Comparison of ENCODE assay signal across 33 cellular contexts in the genomic region with DNA sequence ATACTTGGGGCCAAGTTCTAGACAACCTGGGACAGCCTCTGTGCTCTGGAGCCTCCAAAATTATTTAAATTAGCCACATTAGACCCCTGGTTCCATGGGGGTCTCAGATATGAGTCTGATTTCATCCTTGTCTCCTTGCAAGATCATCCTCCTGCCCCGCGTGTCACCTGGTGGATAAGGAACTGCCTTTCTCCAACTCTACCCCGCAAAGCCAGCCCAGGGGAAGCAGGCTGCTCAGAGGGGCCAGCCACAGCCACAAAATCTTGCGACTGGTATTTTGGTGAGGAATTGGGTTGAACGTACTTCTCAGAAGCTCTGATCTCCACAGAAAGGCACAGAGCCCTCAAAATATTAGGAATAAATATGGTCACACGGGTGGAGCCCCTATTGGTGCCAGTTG.
"Had no signal": no experiment of that assay in that cellular context is flagged by ENCODE, and none has a peak within 500 bp of the region (broad histone marks: within the 10 kb centered on the region; RNA-seq: fewer than 3 reads in every experiment).

No MANE protein-coding gene starts in this region.

- H3K4me3 ChIP-seq: adrenal gland, body of pancreas, breast epithelium had no signal

- H3K4me1 ChIP-seq: body of pancreas, breast epithelium had no signal

- H3K36me3 Mint-ChIP-seq: activated CD4-positive, alpha-beta memory T cell treated with anti-CD3 and anti-CD28 coated beads for 36 hours had no signal

- H3K4me3 Mint-ChIP-seq: activated B cell treated with CpG ODN at 0.5 μM for 24 hours; activated CD4-positive, alpha-beta memory T cell treated with anti-CD3 and anti-CD28 coated beads for 36 hours; activated CD4-positive, alpha-beta T cell treated with anti-CD3 and anti-CD28 coated beads, Interleukin-2, amount 10 ng/mL, durations not matched to agents 24 days and 14 days; activated naive CD4-positive, alpha-beta T cell treated with anti-CD3 and anti-CD28 coated beads for 36 hours; activated naive CD8-positive, alpha-beta T cell treated with anti-CD3 and anti-CD28 coated beads for 36 hours; activated T-cell treated with anti-CD3 and anti-CD28 coated beads, Interleukin-2, amount 50 U/mL, for 4 hours; activated T-cell treated with anti-CD3 and anti-CD28 coated beads, Interleukin-2, amount 50 U/mL, for 72 hours; activated T-helper 1 cell treated with anti-CD3 and anti-CD28 coated beads, Interleukin-12 subunit alpha, Interleukin-12 subunit beta, Interleukin-2, Interleukin-4 antibody, amounts not matched to agents 30 ng/mL and 10 ng/mL and 1 ng/mL, durations not matched to agents 14 hours and 24 hours and 36 hours; activated T-helper 17 cell treated with anti-CD3 and anti-CD28 coated beads, Interleukin-2, amount 50 U/mL, for 72 hours; T-cell; T-helper 17 cell had no signal

- DNase-seq: activated B cell treated with CpG ODN at 0.5 μM for 24 hours; activated CD4-positive, alpha-beta memory T cell treated with anti-CD3 and anti-CD28 coated beads for 36 hours; activated CD4-positive, alpha-beta T cell treated with anti-CD3 and anti-CD28 coated beads for 4 hours; activated CD4-positive, alpha-beta T cell treated with anti-CD3 and anti-CD28 coated beads, Interleukin-2, amount 10 ng/mL, durations not matched to agents 24 days and 14 days; activated CD4-positive, alpha-beta T cell treated with anti-CD3 and anti-CD28 coated beads, Interleukin-2, amount 50 U/mL, for 1 hour; activated CD4-positive, alpha-beta T cell treated with anti-CD3 and anti-CD28 coated beads, Interleukin-2, amount 50 U/mL, for 4 hours; activated CD4-positive, CD25-positive, alpha-beta regulatory T cell treated with anti-CD3 and anti-CD28 coated beads, Interleukin-2, amount 50 U/mL, for 72 hours; activated CD8-positive, alpha-beta memory T cell treated with anti-CD3 and anti-CD28 coated beads, Interleukin-2, amount 50 U/mL, for 4 hours; activated effector memory CD4-positive, alpha-beta T cell treated with anti-CD3 and anti-CD28 coated beads, Interleukin-2, amount 50 U/mL, for 16 hours; activated gamma-delta T cell treated with Interleukin-2 at 50 U/mL for 16 hours; activated naive CD4-positive, alpha-beta T cell; activated naive CD4-positive, alpha-beta T cell treated with anti-CD3 and anti-CD28 coated beads for 36 hours; activated naive CD4-positive, alpha-beta T cell treated with anti-CD3 and anti-CD28 coated beads, Interleukin-2, amount 50 U/mL, for 16 hours; activated naive CD8-positive, alpha-beta T cell treated with anti-CD3 and anti-CD28 coated beads for 36 hours; activated T-cell treated with anti-CD3 and anti-CD28 coated beads for 4 hours; activated T-cell treated with anti-CD3 and anti-CD28 coated beads, Interleukin-2, amount 50 U/mL, for 1 hour; activated T-cell treated with anti-CD3 and anti-CD28 coated beads, Interleukin-2, amount 50 U/mL, for 4 hours; activated T-cell treated with anti-CD3 and anti-CD28 coated beads, Interleukin-2, amount 50 U/mL, for 72 hours; amniotic stem cell; aorta; body of pancreas; brain microvascular endothelial cell; central memory CD4-positive, alpha-beta T cell; T-cell; T-helper 17 cell had no signal

- H3K36me3 ChIP-seq: adrenal gland, brain microvascular endothelial cell, breast epithelium had no signal

- H3K27ac ChIP-seq: adrenal gland, body of pancreas, brain microvascular endothelial cell, breast epithelium, VCaP had no signal

- H3K27me3 ChIP-seq: adrenal gland, body of pancreas, brain microvascular endothelial cell, breast epithelium had no signal

- ATAC-seq: activated naive CD4-positive, alpha-beta T cell treated with anti-CD3 and anti-CD28 coated beads, Interleukin-2, amount 50 U/mL, for 72 hours; activated T-cell treated with anti-CD3 and anti-CD28 coated beads, Interleukin-2, amount 50 U/mL, for 4 hours; activated T-cell treated with anti-CD3 and anti-CD28 coated beads, Interleukin-2, amount 50 U/mL, for 72 hours; activated T-helper 17 cell treated with anti-CD3 and anti-CD28 coated beads, Interleukin-2, amount 50 U/mL, for 72 hours; body of pancreas; T-cell; T-helper 17 cell had no signal

- FAIRE-seq: astrocyte, TTC549 had no signal

- H3K9me3 ChIP-seq: adrenal gland, body of pancreas, breast epithelium had no signal

- H3K27ac Mint-ChIP-seq: activated B cell treated with CpG ODN at 0.5 μM for 24 hours; activated CD4-positive, alpha-beta memory T cell treated with anti-CD3 and anti-CD28 coated beads for 36 hours; activated CD4-positive, alpha-beta T cell treated with anti-CD3 and anti-CD28 coated beads, Interleukin-2, amount 10 ng/mL, durations not matched to agents 24 days and 14 days; activated naive CD4-positive, alpha-beta T cell treated with anti-CD3 and anti-CD28 coated beads for 36 hours; activated naive CD4-positive, alpha-beta T cell treated with anti-CD3 and anti-CD28 coated beads, Interleukin-2, amount 50 U/mL, for 72 hours; activated naive CD8-positive, alpha-beta T cell treated with anti-CD3 and anti-CD28 coated beads for 36 hours; activated T-cell treated with anti-CD3 and anti-CD28 coated beads, Interleukin-2, amount 50 U/mL, for 72 hours; activated T-helper 1 cell treated with anti-CD3 and anti-CD28 coated beads, Interleukin-12 subunit alpha, Interleukin-12 subunit beta, Interleukin-2, Interleukin-4 antibody, amounts not matched to agents 30 ng/mL and 10 ng/mL and 1 ng/mL, durations not matched to agents 14 hours and 24 hours and 36 hours; activated T-helper 17 cell treated with anti-CD3 and anti-CD28 coated beads, Interleukin-2, amount 50 U/mL, for 72 hours; T-helper 17 cell had no signal

- H3K9me3 Mint-ChIP-seq: activated B cell treated with CpG ODN at 0.5 μM for 24 hours; activated T-cell treated with anti-CD3 and anti-CD28 coated beads, Interleukin-2, amount 50 U/mL, for 4 hours; activated T-helper 1 cell treated with anti-CD3 and anti-CD28 coated beads, Interleukin-12 subunit alpha, Interleukin-12 subunit beta, Interleukin-2, Interleukin-4 antibody, amounts not matched to agents 30 ng/mL and 10 ng/mL and 1 ng/mL, durations not matched to agents 14 hours and 24 hours and 36 hours; activated T-helper 17 cell treated with anti-CD3 and anti-CD28 coated beads, Interleukin-2, amount 50 U/mL, for 72 hours had no signal
